Comparison of ENCODE assay signal across 10 cellular contexts in the genomic region with DNA sequence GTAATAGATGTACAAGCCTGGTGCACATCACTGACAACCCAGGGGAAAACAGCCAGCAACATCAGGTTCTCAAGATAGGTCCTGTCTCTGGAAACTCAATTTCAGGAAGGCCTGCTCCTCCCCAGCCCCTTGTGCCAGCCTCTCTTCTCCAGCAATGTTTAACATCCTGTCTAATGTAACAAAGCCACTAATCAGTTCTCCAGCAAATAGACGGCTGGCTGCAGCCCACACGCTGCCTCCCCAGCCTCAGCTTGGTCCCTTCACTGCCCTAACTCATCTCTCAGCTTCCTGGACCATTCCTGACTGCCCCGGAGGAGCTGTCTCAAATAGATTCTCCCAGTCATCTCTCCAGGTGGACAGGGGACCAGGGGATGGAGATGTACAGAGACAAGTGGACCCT. TPM values are rescaled to one million over a fixed set of nuclear protein-coding genes. Genes with fewer than 3 reads are reported as not detected.
DNase-seq lines count a peak whose midpoint lies in the region; ATAC-seq and TF ChIP-seq lines count a peak whose summit lies in the region.
"Had no signal": no experiment of that assay in that cellular context is flagged by ENCODE, and none has a peak within 500 bp of the region (broad histone marks: within the 10 kb centered on the region; RNA-seq: fewer than 3 reads in every experiment).

No MANE protein-coding gene starts in this region.

- peak overlapping the region; percentile 95 for H3K27ac Mint-ChIP-seq in Calu3 (ENCODE audit: unreplicated experiment)
- no peak overlapping the region for H3K27ac Mint-ChIP-seq in stimulated activated effector memory CD8-positive, alpha-beta T cell treated with anti-CD3 and anti-CD28 coated beads, Interleukin-12 subunit alpha, Interleukin-12 subunit beta, amount 100 ng/mL, for 72 hours
- H3K27ac Mint-ChIP-seq: activated naive CD4-positive, alpha-beta T cell treated with anti-CD3 and anti-CD28 coated beads for 36 hours; IgD-negative memory B cell had no signal

- DNase-seq in Calu3 (no peak), kidney tubule cell (ENCODE audit: low spot score) (peak; percentile 25), KBM-7 (no peak), cortex of kidney (lab: John Stamatoyannopoulos, UW) (no peak)
- DNase-seq in stimulated activated effector memory CD8-positive, alpha-beta T cell treated with anti-CD3 and anti-CD28 coated beads, Interleukin-12 subunit alpha, Interleukin-12 subunit beta, amount 100 ng/mL, for 72 hours (ENCODE audit: low spot score in 2 of 2), result no peak
- DNase-seq: activated naive CD4-positive, alpha-beta T cell treated with anti-CD3 and anti-CD28 coated beads for 36 hours had no signal

- peak overlapping the region; percentile 83 for H3K4me2 ChIP-seq in skeletal muscle satellite cell (ENCODE audit: low read length)

- H3K9me3 ChIP-seq in skeletal muscle satellite cell (replicated peaks; ENCODE audit: low read length), result no peaks in the 10 kb centered on the region

- H3K4me3 ChIP-seq in skeletal muscle satellite cell (ENCODE audit: low read length), result peak overlapping the region; percentile 34

- CTCF ChIA-PET in Calu3 (lab: Charles Lee), result interaction anchor here (1.0 to 1.8 kb wide), 3 partner anchors 21 to 74 kb away, joined by 4 to 5 read pairs (median 4); no protein-coding TSS in a partner anchor

- peak overlapping the region; percentile 69 for H3K9ac ChIP-seq in skeletal muscle satellite cell (ENCODE audit: low read depth, low read length)

- peaks cover 59% of the 10 kb centered on the region for H3K4me1 Mint-ChIP-seq in Calu3 (ENCODE audit: low read depth, unreplicated experiment)
- H3K4me1 Mint-ChIP-seq in stimulated activated effector memory CD8-positive, alpha-beta T cell treated with anti-CD3 and anti-CD28 coated beads, Interleukin-12 subunit alpha, Interleukin-12 subunit beta, amount 100 ng/mL, for 72 hours, result peaks cover 10% of the 10 kb centered on the region

- in situ Hi-C loops in KBM-7 (cut with MboI; ENCODE audit: low pct_unique_long_range_greater_than_20kb, low sequenced_read_pairs), result no loop called here

- H3K36me3 ChIP-seq in skeletal muscle satellite cell (ENCODE audit: insufficient read depth, low read length), result peaks cover 25% of the 10 kb centered on the region

- no TSS peak for BruUV-seq in Calu3 (replicated peaks; lab: Mats Ljungman, UMichigan)

- peak overlapping the region; percentile 56 for H3K4me3 Mint-ChIP-seq in Calu3 (ENCODE audit: low read depth, unreplicated experiment)
- no peak overlapping the region for H3K4me3 Mint-ChIP-seq in stimulated activated effector memory CD8-positive, alpha-beta T cell treated with anti-CD3 and anti-CD28 coated beads, Interleukin-12 subunit alpha, Interleukin-12 subunit beta, amount 100 ng/mL, for 72 hours
- H3K4me3 Mint-ChIP-seq: activated naive CD4-positive, alpha-beta T cell treated with anti-CD3 and anti-CD28 coated beads for 36 hours; IgD-negative memory B cell had no signal

- peaks cover 32% of the 10 kb centered on the region for H3K36me3 Mint-ChIP-seq in Calu3 (ENCODE audit: insufficient read depth, unreplicated experiment)
- no peaks in the 10 kb centered on the region for H3K36me3 Mint-ChIP-seq in stimulated activated effector memory CD8-positive, alpha-beta T cell treated with anti-CD3 and anti-CD28 coated beads, Interleukin-12 subunit alpha, Interleukin-12 subunit beta, amount 100 ng/mL, for 72 hours
- H3K36me3 Mint-ChIP-seq: IgD-negative memory B cell had no signal

- no peaks in the 10 kb centered on the region for H3K27me3 Mint-ChIP-seq in Calu3 (ENCODE audit: unreplicated experiment)

- no peaks in the 10 kb centered on the region for H3K27me3 ChIP-seq in skeletal muscle satellite cell (ENCODE audit: control insufficient read depth, insufficient read depth, low read length)

- no peak for TF ChIP-seq CTCF in Calu3 (IDR thresholded peaks at IDR 0.05; ENCODE audit: unreplicated experiment)
- TF ChIP-seq CTCF in VCaP (conservative IDR thresholded peaks at IDR 0.05), result no peak

- no peaks in the 10 kb centered on the region for H3K9me3 Mint-ChIP-seq in Calu3 (ENCODE audit: low read depth, unreplicated experiment)
- H3K9me3 Mint-ChIP-seq in stimulated activated effector memory CD8-positive, alpha-beta T cell treated with anti-CD3 and anti-CD28 coated beads, Interleukin-12 subunit alpha, Interleukin-12 subunit beta, amount 100 ng/mL, for 72 hours, result no peaks in the 10 kb centered on the region
- H3K9me3 Mint-ChIP-seq: activated naive CD4-positive, alpha-beta T cell treated with anti-CD3 and anti-CD28 coated beads for 36 hours; IgD-negative memory B cell had no signal

- no peak for ATAC-seq in stimulated activated effector memory CD8-positive, alpha-beta T cell treated with anti-CD3 and anti-CD28 coated beads, Interleukin-12 subunit alpha, Interleukin-12 subunit beta, amount 100 ng/mL, for 72 hours
- no peak for ATAC-seq in GM19328 (IDR thresholded peaks at IDR 0.05; ENCODE audit: unreplicated experiment)

- peak overlapping the region; percentile 77 for H3K27ac ChIP-seq in VCaP

- peaks cover 73% of the 10 kb centered on the region for H3K4me1 ChIP-seq in skeletal muscle satellite cell (ENCODE audit: control insufficient read depth, insufficient read depth, low read length)

- intact Hi-C loops in Calu3 (cut with micrococcal nuclease; ENCODE audit: unreplicated experiment), result loop anchor here (2.0 to 5.0 kb wide), 2 partner anchors 20 to 33 kb away; no protein-coding TSS in a partner anchor

RNA-seq across cellular contexts. Expression of a gene that starts 37.8 kb away (rescaled TPM):
- total RNA-seq in Calu3 (2022), result 571 and 585 TPM in 2 replicates
- total RNA-seq in skeletal muscle satellite cell (2012; rRNA removed), result 566 and 880 TPM in 2 replicates

RNA-seq across cellular contexts. Expression of a gene that starts 37.9 kb away (rescaled TPM):
- total RNA-seq in Calu3 (2022), result 14.0 and 19.5 TPM in 2 replicates
- total RNA-seq in skeletal muscle satellite cell (2012; rRNA removed), result 1.5 and 4.6 TPM in 2 replicates
